In the genomic region with DNA sequence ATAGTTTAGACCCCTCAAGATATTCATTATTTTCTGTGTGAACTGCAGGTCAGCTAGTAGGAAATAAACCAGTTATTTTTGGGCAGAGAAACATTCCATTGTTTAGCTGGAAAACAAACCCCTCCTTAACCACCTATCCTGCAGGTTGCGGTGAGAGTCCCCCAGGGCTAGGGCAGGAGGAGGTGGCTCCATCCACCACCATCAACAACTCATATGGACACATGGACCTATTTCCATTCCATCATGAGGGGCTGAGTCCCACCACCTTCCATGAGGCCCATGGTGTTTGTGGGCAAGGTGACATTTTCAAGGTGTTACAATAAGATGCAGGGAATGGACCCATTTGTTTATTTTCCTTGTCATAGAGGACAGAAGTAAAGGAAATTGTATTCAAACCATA, we compare ENCODE assay signal across 13 cellular contexts.
DNase-seq lines count a peak whose midpoint lies in the region; ATAC-seq lines count a peak whose summit lies in the region.
"Had no signal": no experiment of that assay in that cellular context is flagged by ENCODE, and none has a peak within 500 bp of the region (broad histone marks: within the 10 kb centered on the region; RNA-seq: fewer than 3 reads in every experiment).

No MANE protein-coding gene starts in this region.

- no peaks in the 10 kb centered on the region for H3K9me3 ChIP-seq in CD4-positive, CD25-positive, alpha-beta regulatory T cell (ENCODE audit: control insufficient read depth in 2 of 2, low read length in 2 of 2)

- ATAC-seq in CD4-positive, CD25-positive, alpha-beta regulatory T cell (ENCODE audit: low read depth in 2 of 2), result no peak
- ATAC-seq in memory B cell (ENCODE audit: low read depth) (no peak), GM18517 (IDR thresholded peaks at IDR 0.05; ENCODE audit: unreplicated experiment) (no peak)
- no peak for ATAC-seq in stimulated activated effector memory CD8-positive, alpha-beta T cell treated with anti-CD3 and anti-CD28 coated beads, Interleukin-12 subunit alpha, Interleukin-12 subunit beta, amount 100 ng/mL, for 72 hours

- H3K4me1 Mint-ChIP-seq in T-helper 2 cell treated with Interferon-gamma antibody and Interleukin-4, amounts not matched to agents 5 μg/mL and 100 μg/mL, for 36 hours (ENCODE audit: low read depth), result peaks cover 4% of the 10 kb centered on the region
- H3K4me1 Mint-ChIP-seq in CD4-positive, CD25-positive, alpha-beta regulatory T cell, result peaks cover 12 to 53% (median 36%) of the 10 kb centered on the region in 4 donors
- H3K4me1 Mint-ChIP-seq in memory B cell, result peaks cover 16% of the 10 kb centered on the region
- H3K4me1 Mint-ChIP-seq in stimulated activated effector memory CD8-positive, alpha-beta T cell treated with anti-CD3 and anti-CD28 coated beads, Interleukin-12 subunit alpha, Interleukin-12 subunit beta, amount 100 ng/mL, for 72 hours, result peaks cover 62% of the 10 kb centered on the region

- no peaks in the 10 kb centered on the region for H3K27me3 Mint-ChIP-seq in T-helper 2 cell treated with Interferon-gamma antibody and Interleukin-4, amounts not matched to agents 5 μg/mL and 100 μg/mL, for 36 hours (ENCODE audit: low read depth)
- peaks cover 4% of the 10 kb centered on the region for H3K27me3 Mint-ChIP-seq in CD4-positive, CD25-positive, alpha-beta regulatory T cell
- no peaks in the 10 kb centered on the region for H3K27me3 Mint-ChIP-seq in memory B cell
- H3K27me3 Mint-ChIP-seq: CD4-positive, alpha-beta memory T cell had no signal

- DNase-seq in T-helper 2 cell treated with Interferon-gamma antibody and Interleukin-4, amounts not matched to agents 5 μg/mL and 100 μg/mL, for 36 hours (ENCODE audit: low spot score), result no peak
- DNase-seq in T-helper 2 cell, result no peak
- DNase-seq in CD4-positive, CD25-positive, alpha-beta regulatory T cell, result no peak
- DNase-seq in memory B cell (ENCODE audit: low spot score in 2 of 2), result no peak
- DNase-seq in stimulated activated effector memory CD8-positive, alpha-beta T cell treated with anti-CD3 and anti-CD28 coated beads, Interleukin-12 subunit alpha, Interleukin-12 subunit beta, amount 100 ng/mL, for 72 hours (ENCODE audit: low spot score in 2 of 2), result no peak
- no peak for DNase-seq in stimulated activated CD4-positive, alpha-beta T cell treated with anti-CD3 and anti-CD28 coated beads, Interleukin-2, amount 100 ng/mL, for 24 hours
- no peak for DNase-seq in HUDEP-2 (lab: John Stamatoyannopoulos, UW; ENCODE audit: unreplicated experiment in 76 of 76)
- DNase-seq: C1 segment of cervical spinal cord; CD4-positive, alpha-beta memory T cell; DMS79; HCEC 1CT had no signal

- H3K27ac Mint-ChIP-seq in T-helper 2 cell treated with Interferon-gamma antibody and Interleukin-4, amounts not matched to agents 5 μg/mL and 100 μg/mL, for 36 hours, result peak overlapping the region; percentile 26
- peak overlapping the region in 2 of 3 donors; percentile 9 to 69 for H3K27ac Mint-ChIP-seq in CD4-positive, CD25-positive, alpha-beta regulatory T cell
- H3K27ac Mint-ChIP-seq in memory B cell, result peak overlapping the region; percentile 82
- H3K27ac Mint-ChIP-seq in stimulated activated effector memory CD8-positive, alpha-beta T cell treated with anti-CD3 and anti-CD28 coated beads, Interleukin-12 subunit alpha, Interleukin-12 subunit beta, amount 100 ng/mL, for 72 hours, result peak overlapping the region; percentile 45

- no peaks in the 10 kb centered on the region for H3K4me1 ChIP-seq in CD4-positive, CD25-positive, alpha-beta regulatory T cell (ENCODE audit: control insufficient read depth, insufficient read depth, low read length, poor library complexity, severe bottlenecking)

- H3K27ac ChIP-seq in CD4-positive, CD25-positive, alpha-beta regulatory T cell (ENCODE audit: insufficient read depth, low read length, poor library complexity, severe bottlenecking), result no peak overlapping the region
- H3K27ac ChIP-seq: 22Rv1 had no signal

- H3K9me3 Mint-ChIP-seq in T-helper 2 cell treated with Interferon-gamma antibody and Interleukin-4, amounts not matched to agents 5 μg/mL and 100 μg/mL, for 36 hours, result no peaks in the 10 kb centered on the region
- peaks cover 0 to 2% (median 0%) of the 10 kb centered on the region in 7 donors for H3K9me3 Mint-ChIP-seq in CD4-positive, CD25-positive, alpha-beta regulatory T cell
- H3K9me3 Mint-ChIP-seq in memory B cell, result no peaks in the 10 kb centered on the region
- H3K9me3 Mint-ChIP-seq in stimulated activated effector memory CD8-positive, alpha-beta T cell treated with anti-CD3 and anti-CD28 coated beads, Interleukin-12 subunit alpha, Interleukin-12 subunit beta, amount 100 ng/mL, for 72 hours, result no peaks in the 10 kb centered on the region

- H3K4me3 Mint-ChIP-seq in T-helper 2 cell treated with Interferon-gamma antibody and Interleukin-4, amounts not matched to agents 5 μg/mL and 100 μg/mL, for 36 hours, result no peak overlapping the region
- H3K4me3 Mint-ChIP-seq in CD4-positive, CD25-positive, alpha-beta regulatory T cell, result no peak overlapping the region
- no peak overlapping the region for H3K4me3 Mint-ChIP-seq in memory B cell
- no peak overlapping the region for H3K4me3 Mint-ChIP-seq in stimulated activated effector memory CD8-positive, alpha-beta T cell treated with anti-CD3 and anti-CD28 coated beads, Interleukin-12 subunit alpha, Interleukin-12 subunit beta, amount 100 ng/mL, for 72 hours
- H3K4me3 Mint-ChIP-seq: CD4-positive, alpha-beta memory T cell had no signal

- no peaks in the 10 kb centered on the region for H3K27me3 ChIP-seq in CD4-positive, CD25-positive, alpha-beta regulatory T cell (ENCODE audit: control insufficient read depth, insufficient read depth, low read length)

- no peak overlapping the region for H3K4me3 ChIP-seq in CD4-positive, CD25-positive, alpha-beta regulatory T cell (ENCODE audit: low read depth, low read length)

- H3K36me3 Mint-ChIP-seq in T-helper 2 cell treated with Interferon-gamma antibody and Interleukin-4, amounts not matched to agents 5 μg/mL and 100 μg/mL, for 36 hours (ENCODE audit: low read depth), result peaks cover 17% of the 10 kb centered on the region
- H3K36me3 Mint-ChIP-seq in CD4-positive, CD25-positive, alpha-beta regulatory T cell, result peaks cover 48% of the 10 kb centered on the region
- peaks cover 23% of the 10 kb centered on the region for H3K36me3 Mint-ChIP-seq in memory B cell
- H3K36me3 Mint-ChIP-seq in stimulated activated effector memory CD8-positive, alpha-beta T cell treated with anti-CD3 and anti-CD28 coated beads, Interleukin-12 subunit alpha, Interleukin-12 subunit beta, amount 100 ng/mL, for 72 hours, result peaks cover 30% of the 10 kb centered on the region

- H3K36me3 ChIP-seq in CD4-positive, CD25-positive, alpha-beta regulatory T cell (ENCODE audit: control insufficient read depth, insufficient read depth, low read length), result peaks cover 10% of the 10 kb centered on the region

Comparison
In these comparisons a context has a peak if more than half of its experiments do, and no peak if none do; other contexts are left out.
1. H3K27ac Mint-ChIP-seq: peak in every context shown above with its lines; median percentile 82 in memory B cell; 45 in stimulated activated effector memory CD8-positive, alpha-beta T cell treated with anti-CD3 and anti-CD28 coated beads, Interleukin-12 subunit alpha, Interleukin-12 subunit beta, amount 100 ng/mL, for 72 hours; 39 in CD4-positive, CD25-positive, alpha-beta regulatory T cell; 26 in T-helper 2 cell treated with Interferon-gamma antibody and Interleukin-4, amounts not matched to agents 5 μg/mL and 100 μg/mL, for 36 hours.